Comparison of ENCODE assay signal across 8 cellular contexts in the genomic region with DNA sequence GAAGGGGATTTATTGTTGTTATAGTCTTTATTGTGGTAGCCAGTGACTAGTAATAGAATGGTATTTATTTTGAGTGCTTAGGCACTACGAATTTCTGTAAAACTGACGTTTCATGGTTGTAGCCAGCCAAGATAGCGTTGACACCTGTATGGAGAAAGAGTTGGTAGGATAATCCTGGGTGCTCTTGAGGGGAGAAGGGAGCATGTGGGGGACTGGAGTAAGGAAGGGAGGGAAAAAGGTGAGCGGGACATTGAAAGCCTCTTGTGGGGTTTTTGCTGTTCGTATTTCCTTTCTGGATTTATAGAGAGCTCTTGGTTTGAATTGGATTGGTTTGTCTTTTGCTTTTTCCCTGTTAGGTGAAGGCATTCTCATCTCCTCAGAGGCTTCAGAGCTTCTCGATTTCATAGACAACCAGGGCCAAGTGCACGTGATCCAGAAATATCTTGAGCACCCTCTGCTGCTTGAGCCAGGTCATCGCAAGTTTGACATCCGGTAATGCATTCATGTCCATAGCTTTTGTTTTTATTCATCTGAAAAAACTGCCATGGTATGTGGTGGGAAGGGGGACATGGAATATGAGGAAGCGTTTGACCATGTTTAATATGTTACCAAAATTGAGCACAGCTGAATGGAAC. TPM values are rescaled to one million over a fixed set of nuclear protein-coding genes. Genes with fewer than 3 reads are reported as not detected.
DNase-seq lines count a peak whose midpoint lies in the region; ATAC-seq and TF ChIP-seq lines count a peak whose summit lies in the region.
"Not testable (repeated sequence)": the region's sequence is repeated elsewhere in the genome, so short reads cannot be mapped to it uniquely, and the experiment has no call there.

No MANE protein-coding gene starts in this region.

- H3K9me3 ChIP-seq in prostate gland: not testable (repeated sequence)

- not testable (repeated sequence) for H3K4me1 Mint-ChIP-seq in activated CD4-positive, alpha-beta T cell treated with anti-CD3 and anti-CD28 coated beads, Interleukin-2, amount 10 ng/mL, durations not matched to agents 7 days and 5 days; central memory CD8-positive, alpha-beta T cell

- not testable (repeated sequence) for H3K27me3 ChIP-seq in prostate gland (replicated peaks; ENCODE audit: insufficient read depth)

- CTCF ChIA-PET in activated CD4-positive, alpha-beta T cell treated with anti-CD3 and anti-CD28 coated beads, Interleukin-2, amount 10 ng/mL, durations not matched to agents 7 days and 5 days (lab: Charles Lee): interaction anchor here (0.5 to 0.7 kb wide), 2 partner anchors 12 to 45 kb away, joined by 3 to 5 read pairs; no protein-coding TSS in a partner anchor

- intact Hi-C loops in left ventricle myocardium superior (cut with micrococcal nuclease); prostate gland (cut with DNase I): not testable (repeated sequence)

- H3K27ac Mint-ChIP-seq in activated CD4-positive, alpha-beta T cell treated with anti-CD3 and anti-CD28 coated beads, Interleukin-2, amount 10 ng/mL, durations not matched to agents 7 days and 5 days; central memory CD8-positive, alpha-beta T cell (ENCODE audit: low read depth): not testable (repeated sequence)

- POLR2A ChIA-PET in activated CD4-positive, alpha-beta T cell treated with anti-CD3 and anti-CD28 coated beads, Interleukin-2, amount 10 ng/mL, durations not matched to agents 7 days and 5 days (lab: Charles Lee): not testable (repeated sequence)

- peak; percentile 41 for DNase-seq in GM03348 (ENCODE audit: low spot score)
- DNase-seq in Kasumi-1 (lab: John Stamatoyannopoulos, UW): peak; percentile 52 to 57
- DNase-seq in OCI-M1 (lab: John Stamatoyannopoulos, UW): peak; percentile 73
- peak; percentile 57 for DNase-seq in activated CD4-positive, alpha-beta T cell treated with anti-CD3 and anti-CD28 coated beads, Interleukin-2, amount 10 ng/mL, durations not matched to agents 7 days and 5 days
- peak in 1 of 2 donors; percentile 31 for DNase-seq in central memory CD8-positive, alpha-beta T cell (ENCODE audit: low spot score in 2 of 2)
- DNase-seq in left ventricle myocardium superior: not testable (repeated sequence)
- DNase-seq in prostate gland (ENCODE audit: low spot score): peak; percentile 16

- H3K36me3 ChIP-seq in prostate gland: not testable (repeated sequence)

- TF ChIP-seq CTCF in 22Rv1 (IDR thresholded peaks at IDR 0.05) (peak; percentile 37), prostate gland (IDR thresholded peaks at IDR 0.05) (peak in 2 of 4 experiments; percentile 14 to 48)

- H3K27me3 Mint-ChIP-seq in activated CD4-positive, alpha-beta T cell treated with anti-CD3 and anti-CD28 coated beads, Interleukin-2, amount 10 ng/mL, durations not matched to agents 7 days and 5 days; central memory CD8-positive, alpha-beta T cell: not testable (repeated sequence)

- peak; percentile 65 for ATAC-seq in central memory CD8-positive, alpha-beta T cell (replicated peaks; ENCODE audit: extremely low read depth, poor library complexity, severe bottlenecking)
- ATAC-seq in left ventricle myocardium superior: peak; percentile 69

- H3K4me3 Mint-ChIP-seq in activated CD4-positive, alpha-beta T cell treated with anti-CD3 and anti-CD28 coated beads, Interleukin-2, amount 10 ng/mL, durations not matched to agents 7 days and 5 days; central memory CD8-positive, alpha-beta T cell: not testable (repeated sequence)

- not testable (repeated sequence) for H3K9me3 Mint-ChIP-seq in activated CD4-positive, alpha-beta T cell treated with anti-CD3 and anti-CD28 coated beads, Interleukin-2, amount 10 ng/mL, durations not matched to agents 7 days and 5 days; central memory CD8-positive, alpha-beta T cell

- not testable (repeated sequence) for H3K4me3 ChIP-seq in prostate gland

- TF ChIP-seq POLR2A in prostate gland (IDR thresholded peaks at IDR 0.05): not testable (repeated sequence)

- peaks cover 16% of the 10 kb centered on the region for H3K36me3 Mint-ChIP-seq in activated CD4-positive, alpha-beta T cell treated with anti-CD3 and anti-CD28 coated beads, Interleukin-2, amount 10 ng/mL, durations not matched to agents 7 days and 5 days (ENCODE audit: low read depth)
- H3K36me3 Mint-ChIP-seq in central memory CD8-positive, alpha-beta T cell (ENCODE audit: insufficient read depth): not testable (repeated sequence)

- 65% methylated on average over 9 of the region's 10 CpGs for WGBS in prostate gland

- not testable (repeated sequence) for H3K27ac ChIP-seq in 22Rv1, prostate gland

- not testable (repeated sequence) for H3K4me1 ChIP-seq in prostate gland (replicated peaks)

RNA-seq across cellular contexts. Expression of a gene that starts 19.0 kb away (rescaled TPM):
- 10 to 100 TPM; 38.5 to 38.6 TPM for total RNA-seq in activated CD4-positive, alpha-beta T cell treated with anti-CD3 and anti-CD28 coated beads, Interleukin-2, amount 10 ng/mL, durations not matched to agents 7 days and 5 days
- total RNA-seq in left ventricle myocardium superior (44.3 TPM), prostate gland (10 to 100 TPM in 1 of 2 donors, 1 to 10 TPM in 1; 8.2 to 12.0 TPM)

RNA-seq across cellular contexts. Expression of a gene that starts 41.3 kb away (rescaled TPM):
- 10 to 100 TPM; 34.6 to 35.2 TPM for total RNA-seq in activated CD4-positive, alpha-beta T cell treated with anti-CD3 and anti-CD28 coated beads, Interleukin-2, amount 10 ng/mL, durations not matched to agents 7 days and 5 days
- total RNA-seq in left ventricle myocardium superior (12.2 TPM), prostate gland (10 to 100 TPM; 13.1 to 14.0 TPM)
